Comparison of ENCODE assay signal across 9 cellular contexts in the genomic region with DNA sequence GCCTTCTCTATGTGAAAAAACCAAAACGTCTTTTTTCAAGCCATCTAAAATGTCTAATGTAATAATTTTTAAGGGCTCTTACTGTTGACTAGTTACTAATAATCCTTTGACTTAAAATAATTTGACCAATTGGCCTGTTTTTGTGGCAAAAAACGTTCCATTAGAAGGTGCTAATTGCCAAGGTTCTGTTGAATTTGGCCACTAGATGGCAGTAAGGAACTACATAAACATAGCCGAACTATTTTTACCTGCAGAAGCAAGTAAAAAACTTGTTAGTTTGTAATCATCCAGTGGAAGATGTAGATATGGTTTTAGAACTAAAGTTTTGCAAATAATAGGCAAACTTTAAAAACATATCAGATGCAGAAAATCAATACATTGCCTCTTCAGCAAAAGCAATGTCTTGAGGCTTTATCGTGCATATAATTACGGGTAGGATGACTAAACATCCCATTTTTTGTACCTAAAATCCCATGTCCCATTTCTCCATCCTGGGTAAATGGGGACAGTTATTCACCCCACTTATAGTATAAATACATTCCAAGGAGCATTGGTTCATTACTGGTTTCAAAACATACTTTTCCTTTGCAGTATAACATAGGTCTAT. TPM values are rescaled to one million over a fixed set of nuclear protein-coding genes. Genes with fewer than 3 reads are reported as not detected.
A peak's percentile ranks its signal among the peaks of the same experiment; 100 is the strongest.
DNase-seq lines count a peak whose midpoint lies in the region; ATAC-seq, FAIRE-seq and TF ChIP-seq lines count a peak whose summit lies in the region.
"Had no signal": no experiment of that assay in that cellular context is flagged by ENCODE, and none has a peak within 500 bp of the region (broad histone marks: within the 10 kb centered on the region; RNA-seq: fewer than 3 reads in every experiment).

No MANE protein-coding gene starts in this region.

- intact Hi-C loops in activated T-helper 2 cell treated with anti-CD3 and anti-CD28 coated beads, Interferon-gamma antibody, Interleukin-2, Interleukin-4, amounts not matched to agents 10 μg/mL and 5 μg/mL and 100 μg/mL, durations not matched to agents 14 hours and 24 hours and 36 hours (cut with micrococcal nuclease), result loop anchor here (1.0 to 5.0 kb wide), 3 partner anchors 171 to 416 kb away; no protein-coding TSS in a partner anchor

- H3K4me1 Mint-ChIP-seq in naive B cell, result no peaks in the 10 kb centered on the region
- H3K4me1 Mint-ChIP-seq in activated T-helper 2 cell treated with anti-CD3 and anti-CD28 coated beads, Interferon-gamma antibody, Interleukin-2, Interleukin-4, amounts not matched to agents 10 μg/mL and 5 μg/mL and 100 μg/mL, durations not matched to agents 14 hours and 24 hours and 36 hours (ENCODE audit: low read depth), result peaks cover 16% of the 10 kb centered on the region

- H3K36me3 Mint-ChIP-seq in naive B cell, result no peaks in the 10 kb centered on the region
- no peaks in the 10 kb centered on the region for H3K36me3 Mint-ChIP-seq in activated T-helper 2 cell treated with anti-CD3 and anti-CD28 coated beads, Interferon-gamma antibody, Interleukin-2, Interleukin-4, amounts not matched to agents 10 μg/mL and 5 μg/mL and 100 μg/mL, durations not matched to agents 14 hours and 24 hours and 36 hours (ENCODE audit: low read depth)
- H3K36me3 Mint-ChIP-seq: activated naive CD4-positive, alpha-beta T cell treated with anti-CD3 and anti-CD28 coated beads, Interleukin-2, amount 50 U/mL, for 72 hours had no signal

- H3K4me3 ChIP-seq in Peyer's patch, result no peak overlapping the region

- H3K27ac ChIP-seq in Peyer's patch, result no peak overlapping the region

- H3K4me3 Mint-ChIP-seq in naive B cell, result no peak overlapping the region
- no peak overlapping the region for H3K4me3 Mint-ChIP-seq in activated T-helper 2 cell treated with anti-CD3 and anti-CD28 coated beads, Interferon-gamma antibody, Interleukin-2, Interleukin-4, amounts not matched to agents 10 μg/mL and 5 μg/mL and 100 μg/mL, durations not matched to agents 14 hours and 24 hours and 36 hours (ENCODE audit: low read depth)

- peak; percentile 56 to 93 (median 84) for TF ChIP-seq CTCF in Peyer's patch (IDR thresholded peaks at IDR 0.05)

- ATAC-seq in HG03565 (IDR thresholded peaks at IDR 0.05; ENCODE audit: unreplicated experiment), result peak; percentile 45
- peak in 1 of 2 donors; percentile 32 for ATAC-seq in naive B cell (ENCODE audit: low read depth in 2 of 2)
- ATAC-seq in GM21447 (IDR thresholded peaks at IDR 0.05; ENCODE audit: unreplicated experiment), result no peak
- ATAC-seq: activated naive CD4-positive, alpha-beta T cell treated with anti-CD3 and anti-CD28 coated beads, Interleukin-2, amount 50 U/mL, for 72 hours had no signal

- peak; percentile 94 for FAIRE-seq in endometrium (lab: Jason Lieb, UNC)

- H3K27ac Mint-ChIP-seq in naive B cell, result no peak overlapping the region
- no peak overlapping the region for H3K27ac Mint-ChIP-seq in activated T-helper 2 cell treated with anti-CD3 and anti-CD28 coated beads, Interferon-gamma antibody, Interleukin-2, Interleukin-4, amounts not matched to agents 10 μg/mL and 5 μg/mL and 100 μg/mL, durations not matched to agents 14 hours and 24 hours and 36 hours
- H3K27ac Mint-ChIP-seq: activated naive CD4-positive, alpha-beta T cell treated with anti-CD3 and anti-CD28 coated beads, Interleukin-2, amount 50 U/mL, for 72 hours had no signal

- no peaks in the 10 kb centered on the region for H3K9me3 Mint-ChIP-seq in naive B cell
- no peaks in the 10 kb centered on the region for H3K9me3 Mint-ChIP-seq in activated T-helper 2 cell treated with anti-CD3 and anti-CD28 coated beads, Interferon-gamma antibody, Interleukin-2, Interleukin-4, amounts not matched to agents 10 μg/mL and 5 μg/mL and 100 μg/mL, durations not matched to agents 14 hours and 24 hours and 36 hours
- H3K9me3 Mint-ChIP-seq: activated naive CD4-positive, alpha-beta T cell treated with anti-CD3 and anti-CD28 coated beads, Interleukin-2, amount 50 U/mL, for 72 hours had no signal

- no peaks in the 10 kb centered on the region for H3K9me3 ChIP-seq in Peyer's patch

- H3K27me3 Mint-ChIP-seq in naive B cell, result no peaks in the 10 kb centered on the region
- peaks cover 13% of the 10 kb centered on the region for H3K27me3 Mint-ChIP-seq in activated T-helper 2 cell treated with anti-CD3 and anti-CD28 coated beads, Interferon-gamma antibody, Interleukin-2, Interleukin-4, amounts not matched to agents 10 μg/mL and 5 μg/mL and 100 μg/mL, durations not matched to agents 14 hours and 24 hours and 36 hours (ENCODE audit: low read depth)

- H3K27me3 ChIP-seq in Peyer's patch, result no peaks in the 10 kb centered on the region

- TF ChIP-seq POLR2A in Peyer's patch (IDR thresholded peaks at IDR 0.05), result no peak

- peaks cover 0 to 28% (median 0%) of the 10 kb centered on the region in 3 donors for H3K36me3 ChIP-seq in Peyer's patch

- DNase-seq in SIG-M5 treated with dmso at 0.1 percent for 504 hours (lab: John Stamatoyannopoulos, UW; ENCODE audit: unreplicated experiment), result peak; percentile 49
- DNase-seq in SIG-M5 (lab: John Stamatoyannopoulos, UW), result no peak
- no peak for DNase-seq in Peyer's patch
- DNase-seq in naive B cell, result peak; percentile 52
- no peak for DNase-seq in activated T-helper 2 cell treated with anti-CD3 and anti-CD28 coated beads, Interferon-gamma antibody, Interleukin-2, Interleukin-4, amounts not matched to agents 10 μg/mL and 5 μg/mL and 100 μg/mL, durations not matched to agents 14 hours and 24 hours and 36 hours (ENCODE audit: low spot score)

- H3K4me1 ChIP-seq in Peyer's patch, result no peaks in the 10 kb centered on the region

RNA-seq across cellular contexts. Expression of gene PROM1, which starts 57.6 kb away (rescaled TPM):
- 100 to 1,000 TPM in 1 of 4 donors, 10 to 100 TPM in 3; 33.8 to 128 (median 58.9) TPM for total RNA-seq in Peyer's patch
- polyA plus RNA-seq in naive B cell (ENCODE audit: low read depth in 6 of 6), result not detected
- 0.46 and 0.64 TPM in 2 replicates for total RNA-seq in activated T-helper 2 cell treated with anti-CD3 and anti-CD28 coated beads, Interferon-gamma antibody, Interleukin-2, Interleukin-4, amounts not matched to agents 10 μg/mL and 5 μg/mL and 100 μg/mL, durations not matched to agents 14 hours and 24 hours and 36 hours

Comparison
In these comparisons a context has a peak if more than half of its experiments do, and no peak if none do; other contexts are left out.
1. DNase-seq: peak in SIG-M5 treated with dmso at 0.1 percent for 504 hours (single experiment) and naive B cell (single experiment); none in SIG-M5 (single experiment), Peyer's patch (0 of 3) and activated T-helper 2 cell treated with anti-CD3 and anti-CD28 coated beads, Interferon-gamma antibody, Interleukin-2, Interleukin-4, amounts not matched to agents 10 μg/mL and 5 μg/mL and 100 μg/mL, durations not matched to agents 14 hours and 24 hours and 36 hours (single experiment).
2. RNA of gene PROM1, which starts 57.6 kb away (total RNA-seq): 33.8 to 128 TPM in Peyer's patch; 0.46 to 0.64 TPM in activated T-helper 2 cell treated with anti-CD3 and anti-CD28 coated beads, Interferon-gamma antibody, Interleukin-2, Interleukin-4, amounts not matched to agents 10 μg/mL and 5 μg/mL and 100 μg/mL, durations not matched to agents 14 hours and 24 hours and 36 hours; every median in the first group is over 10 times any median in the second.